ENCODE assay signal across 8 cellular contexts in genomic region chr6:32175322-32175710, GRCh38. TPM values are rescaled to one million over a fixed set of nuclear protein-coding genes. Genes with fewer than 3 reads are reported as not detected.
DNase-seq lines count a peak whose midpoint lies in the region; ATAC-seq and TF ChIP-seq lines count a peak whose summit lies in the region.

No MANE protein-coding gene starts in this region.

- no peaks in the 10 kb centered on the region for H3K27me3 Mint-ChIP-seq in activated CD8-positive, alpha-beta memory T cell treated with anti-CD3 and anti-CD28 coated beads, Interleukin-2, amount 10 ng/mL, durations not matched to agents 7 days and 5 days

- H3K9me3 ChIP-seq in right lobe of liver, result no peaks in the 10 kb centered on the region
- H3K9me3 ChIP-seq in thyroid gland, result no peaks in the 10 kb centered on the region

- in situ Hi-C loops in astrocyte of the cerebellum (cut with HindIII; ENCODE audit: low sequenced_read_pairs) (no loop called here), G401 (cut with HindIII; ENCODE audit: low sequenced_read_pairs) (no loop called here)

- no peak for ATAC-seq in activated CD8-positive, alpha-beta memory T cell treated with anti-CD3 and anti-CD28 coated beads, Interleukin-2, amount 10 ng/mL, durations not matched to agents 7 days and 5 days
- ATAC-seq in right lobe of liver, result no peak
- no peak for ATAC-seq in HG02642 (IDR thresholded peaks at IDR 0.05; ENCODE audit: poor library complexity, unreplicated experiment)

- H3K4me3 ChIP-seq in astrocyte of the cerebellum (ENCODE audit: low read depth, low read length) (peak overlapping the region; percentile 100), right lobe of liver (peak overlapping the region; percentile 85 to 89 (median 87)), thyroid gland (replicated peaks in 1 of 3) (peak overlapping the region; percentile 72 to 98 (median 96))

- intact Hi-C loops in right lobe of liver (cut with DNase I), result no loop called here
- intact Hi-C loops in thyroid gland (cut with DNase I), result no loop called here

- H3K9me3 Mint-ChIP-seq in activated CD8-positive, alpha-beta memory T cell treated with anti-CD3 and anti-CD28 coated beads, Interleukin-2, amount 10 ng/mL, durations not matched to agents 7 days and 5 days (ENCODE audit: low read depth), result no peaks in the 10 kb centered on the region

- peaks cover 0 to 32% (median 9%) of the 10 kb centered on the region in 4 donors for H3K4me1 ChIP-seq in right lobe of liver
- peaks cover 25 to 35% of the 10 kb centered on the region in 2 donors for H3K4me1 ChIP-seq in thyroid gland

- peaks cover 55% of the 10 kb centered on the region for H3K4me1 Mint-ChIP-seq in activated CD8-positive, alpha-beta memory T cell treated with anti-CD3 and anti-CD28 coated beads, Interleukin-2, amount 10 ng/mL, durations not matched to agents 7 days and 5 days

- H3K27ac ChIP-seq in right lobe of liver (peak overlapping the region in 2 of 3 donors; percentile 73 to 97), thyroid gland (peak overlapping the region in 2 of 3 donors; percentile 94)

- TF ChIP-seq CTCF in astrocyte of the cerebellum (IDR thresholded peaks at IDR 0.05; ENCODE audit: low read depth, low read length, missing control alignments) (no peak), right lobe of liver (IDR thresholded peaks at IDR 0.05) (no peak), thyroid gland (IDR thresholded peaks at IDR 0.05) (no peak)

- peaks cover 0 to 5% (median 2%) of the 10 kb centered on the region in 4 donors for H3K36me3 ChIP-seq in right lobe of liver
- peaks cover 0 to 4% of the 10 kb centered on the region in 2 donors for H3K36me3 ChIP-seq in thyroid gland

- peak overlapping the region; percentile 94 for H3K27ac Mint-ChIP-seq in activated CD8-positive, alpha-beta memory T cell treated with anti-CD3 and anti-CD28 coated beads, Interleukin-2, amount 10 ng/mL, durations not matched to agents 7 days and 5 days

- peaks cover 7% of the 10 kb centered on the region for H3K36me3 Mint-ChIP-seq in activated CD8-positive, alpha-beta memory T cell treated with anti-CD3 and anti-CD28 coated beads, Interleukin-2, amount 10 ng/mL, durations not matched to agents 7 days and 5 days

- H3K27me3 ChIP-seq in right lobe of liver, result no peaks in the 10 kb centered on the region
- H3K27me3 ChIP-seq in thyroid gland, result no peaks in the 10 kb centered on the region

- no peak for DNase-seq in activated CD8-positive, alpha-beta memory T cell treated with anti-CD3 and anti-CD28 coated beads, Interleukin-2, amount 10 ng/mL, durations not matched to agents 7 days and 5 days
- DNase-seq in activated CD8-positive, alpha-beta memory T cell treated with anti-CD3 and anti-CD28 coated beads for 24 hours, result no peak
- DNase-seq in astrocyte of the cerebellum (ENCODE audit: low read depth), result no peak
- DNase-seq in right lobe of liver, result no peak
- no peak for DNase-seq in thyroid gland
- no peak for DNase-seq in amniotic stem cell (lab: John Stamatoyannopoulos, UW)
- no peak for DNase-seq in G401 (ENCODE audit: low spot score)

- 0% methylated on average over 2 of the region's 2 CpGs for WGBS in right lobe of liver (ENCODE audit: insufficient coverage, low coverage, low lambda C conversion rate, missing lambda C conversion rate)
- WGBS in thyroid gland, 2 donors, result 11 to 16% methylated on average over 2 of the region's 2 CpGs

- no peak for TF ChIP-seq POLR2A in right lobe of liver (IDR thresholded peaks at IDR 0.05)
- no peak for TF ChIP-seq POLR2A in thyroid gland (IDR thresholded peaks at IDR 0.05)

- peak overlapping the region; percentile 93 for H3K4me3 Mint-ChIP-seq in activated CD8-positive, alpha-beta memory T cell treated with anti-CD3 and anti-CD28 coated beads, Interleukin-2, amount 10 ng/mL, durations not matched to agents 7 days and 5 days

- CTCF ChIA-PET in activated CD8-positive, alpha-beta memory T cell treated with anti-CD3 and anti-CD28 coated beads, Interleukin-2, amount 10 ng/mL, durations not matched to agents 7 days and 5 days (lab: Charles Lee), result no interaction called here

RNA-seq across cellular contexts. Expression of gene AGPAT1, which starts 0.6 kb away (rescaled TPM):
- total RNA-seq in activated CD8-positive, alpha-beta memory T cell treated with anti-CD3 and anti-CD28 coated beads, Interleukin-2, amount 10 ng/mL, durations not matched to agents 7 days and 5 days, result 10 to 100 TPM; 37.5 to 38.6 TPM
- total RNA-seq in right lobe of liver (10 to 100 TPM; 23.5 to 36.9 (median 31.6) TPM), thyroid gland (10 to 100 TPM; 48.6 to 69.2 (median 54.8) TPM)
- 75.4 and 80.4 TPM in 2 replicates for total RNA-seq in G401 (2014; rRNA removed; shearing (Covaris generic))

RNA-seq across cellular contexts. Expression of gene RNF5, which starts 2.9 kb away (rescaled TPM):
- total RNA-seq in activated CD8-positive, alpha-beta memory T cell treated with anti-CD3 and anti-CD28 coated beads, Interleukin-2, amount 10 ng/mL, durations not matched to agents 7 days and 5 days, result 10 to 100 TPM; 41.0 to 51.9 TPM
- 10 to 100 TPM; 50.5 to 90.4 (median 60.9) TPM for total RNA-seq in right lobe of liver
- total RNA-seq in thyroid gland, result 100 to 1,000 TPM in 3 of 4 donors, 10 to 100 TPM in 1; 64.0 to 114 (median 107) TPM
- 122 and 128 TPM in 2 replicates for total RNA-seq in G401 (2014; rRNA removed; shearing (Covaris generic))

RNA-seq across cellular contexts. Expression of gene AGER, which starts 8.7 kb away (rescaled TPM):
- 10 to 100 TPM; 20.7 to 22.0 TPM for total RNA-seq in activated CD8-positive, alpha-beta memory T cell treated with anti-CD3 and anti-CD28 coated beads, Interleukin-2, amount 10 ng/mL, durations not matched to agents 7 days and 5 days
- total RNA-seq in right lobe of liver, result 1 to 10 TPM in 4 of 6 experiments, under 1 TPM in 2; 0.81 to 3.4 (median 1.8) TPM
- 10 to 100 TPM; 10.3 to 70.6 (median 36.8) TPM for total RNA-seq in thyroid gland
- total RNA-seq in G401 (2014; rRNA removed; shearing (Covaris generic)), result 3.8 and 17.4 TPM in 2 replicates

RNA-seq across cellular contexts. Expression of gene EGFL8, which starts 10.9 kb away (rescaled TPM):
- 10 to 100 TPM; 11.4 to 13.1 TPM for total RNA-seq in activated CD8-positive, alpha-beta memory T cell treated with anti-CD3 and anti-CD28 coated beads, Interleukin-2, amount 10 ng/mL, durations not matched to agents 7 days and 5 days
- total RNA-seq in right lobe of liver (1 to 10 TPM; 1.4 to 6.0 (median 4.2) TPM), thyroid gland (1 to 10 TPM; 2.3 to 9.8 (median 6.5) TPM)
- total RNA-seq in G401 (2014; rRNA removed; shearing (Covaris generic)), result 12.9 and 16.5 TPM in 2 replicates

RNA-seq across cellular contexts. Expression of gene PBX2, which starts 14.7 kb away (rescaled TPM):
- 10 to 100 TPM; 60.0 to 61.6 TPM for total RNA-seq in activated CD8-positive, alpha-beta memory T cell treated with anti-CD3 and anti-CD28 coated beads, Interleukin-2, amount 10 ng/mL, durations not matched to agents 7 days and 5 days
- total RNA-seq in right lobe of liver, result 10 to 100 TPM; 15.5 to 29.5 (median 24.3) TPM
- total RNA-seq in thyroid gland, result 10 to 100 TPM; 66.0 to 93.4 (median 74.2) TPM
- total RNA-seq in G401 (2014; rRNA removed; shearing (Covaris generic)), result 109 and 123 TPM in 2 replicates
